8 cellular contexts compared by ENCODE assay signal in the genomic region with DNA sequence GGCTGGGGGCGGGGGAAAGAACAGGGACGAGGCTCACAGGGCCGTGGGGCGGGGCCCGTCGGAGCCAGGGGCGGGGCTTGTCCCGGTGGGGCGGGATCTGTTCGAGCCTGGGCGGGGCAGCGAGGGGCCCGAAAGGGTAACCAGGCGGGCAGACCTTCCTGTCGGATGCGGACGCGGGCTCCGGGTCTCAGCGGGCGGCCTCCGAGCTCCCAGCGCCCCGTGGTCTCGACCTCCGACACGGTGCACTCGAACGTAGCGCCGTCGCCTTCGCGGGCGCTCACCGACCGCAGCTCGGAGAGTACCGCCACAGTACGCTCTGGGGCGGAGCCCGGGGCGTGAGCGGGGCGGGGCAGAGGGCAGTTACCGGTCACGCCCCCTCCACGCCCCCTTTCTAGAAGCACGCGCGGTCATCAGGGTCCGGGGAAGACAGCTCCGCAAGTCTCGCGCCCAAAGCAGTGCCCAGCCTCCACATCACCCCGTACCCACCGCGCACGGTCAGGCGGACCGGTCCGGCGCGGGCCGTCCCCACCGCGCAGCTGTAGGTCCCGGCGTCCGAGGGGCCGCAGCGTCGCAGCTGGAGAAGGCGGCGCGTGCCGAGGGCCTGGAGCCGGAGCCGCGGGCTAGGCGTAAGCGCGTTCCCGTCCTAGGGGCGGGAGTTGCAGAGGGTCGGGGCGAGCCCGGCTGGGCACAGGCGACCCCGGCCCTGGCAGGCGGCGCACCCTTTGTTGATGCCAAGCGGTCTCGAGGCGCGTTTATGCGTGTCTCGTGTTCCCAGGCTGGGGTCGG. TPM values are rescaled to one million over a fixed set of nuclear protein-coding genes. Genes with fewer than 3 reads are reported as not detected.
DNase-seq lines count a peak whose midpoint lies in the region; ATAC-seq and TF ChIP-seq lines count a peak whose summit lies in the region.

No MANE protein-coding gene starts in this region.

- H3K27ac Mint-ChIP-seq in activated CD4-positive, alpha-beta T cell treated with anti-CD3 and anti-CD28 coated beads, Interleukin-2, amount 10 ng/mL, durations not matched to agents 7 days and 5 days = no peak overlapping the region

- H3K4me1 Mint-ChIP-seq in activated CD4-positive, alpha-beta T cell treated with anti-CD3 and anti-CD28 coated beads, Interleukin-2, amount 10 ng/mL, durations not matched to agents 7 days and 5 days = peaks cover 2% of the 10 kb centered on the region

- peak; percentile 76 to 77 for DNase-seq in NCI-H2081 (lab: John Stamatoyannopoulos, UW)
- DNase-seq in NCI-H2081 treated with DMSO at 0.1 percent for 48 hours (lab: John Stamatoyannopoulos, UW) = no peak
- DNase-seq in NCI-H2196 (lab: John Stamatoyannopoulos, UW; ENCODE audit: unreplicated experiment) = peak; percentile 86
- DNase-seq in activated CD4-positive, alpha-beta T cell treated with anti-CD3 and anti-CD28 coated beads, Interleukin-2, amount 10 ng/mL, durations not matched to agents 7 days and 5 days = peak; percentile 77
- DNase-seq in coronary artery (ENCODE audit: low spot score) = peak; percentile 92
- DNase-seq in left lung = peak; percentile 86 to 92
- peak; percentile 77 for DNase-seq in stimulated activated CD4-positive, alpha-beta T cell treated with anti-CD3 and anti-CD28 coated beads, Interleukin-1b, Interleukin-23, amount 100 ng/mL, for 48 hours

- H3K27ac ChIP-seq in coronary artery (peak overlapping the region in 1 of 2 donors; percentile 80), left lung (no peak overlapping the region)

- H3K4me3 ChIP-seq in coronary artery (peak overlapping the region; percentile 82), left lung (peak overlapping the region; percentile 46 to 63)

- ATAC-seq in HG02981 (IDR thresholded peaks at IDR 0.05; ENCODE audit: unreplicated experiment) = peak; percentile 91
- ATAC-seq in left lung = peak; percentile 96

- H3K27me3 ChIP-seq in left lung = peaks cover 16 to 62% of the 10 kb centered on the region in 2 donors

- H3K4me3 Mint-ChIP-seq in activated CD4-positive, alpha-beta T cell treated with anti-CD3 and anti-CD28 coated beads, Interleukin-2, amount 10 ng/mL, durations not matched to agents 7 days and 5 days = peak overlapping the region; percentile 73

- H3K9me3 Mint-ChIP-seq in activated CD4-positive, alpha-beta T cell treated with anti-CD3 and anti-CD28 coated beads, Interleukin-2, amount 10 ng/mL, durations not matched to agents 7 days and 5 days = no peaks in the 10 kb centered on the region

- H3K4me1 ChIP-seq in left lung = peaks cover 5 to 20% of the 10 kb centered on the region in 2 donors

- no peaks in the 10 kb centered on the region for H3K36me3 ChIP-seq in left lung

- intact Hi-C loops in left lung (cut with DNase I) = no loop called here

- H3K9me3 ChIP-seq in left lung = no peaks in the 10 kb centered on the region

- POLR2A ChIA-PET in activated CD4-positive, alpha-beta T cell treated with anti-CD3 and anti-CD28 coated beads, Interleukin-2, amount 10 ng/mL, durations not matched to agents 7 days and 5 days (lab: Charles Lee) = no interaction called here

- H3K27me3 Mint-ChIP-seq in activated CD4-positive, alpha-beta T cell treated with anti-CD3 and anti-CD28 coated beads, Interleukin-2, amount 10 ng/mL, durations not matched to agents 7 days and 5 days = peaks cover 26% of the 10 kb centered on the region

- TF ChIP-seq CTCF in coronary artery (IDR thresholded peaks at IDR 0.05) = no peak
- TF ChIP-seq CTCF in left lung (IDR thresholded peaks at IDR 0.05) = no peak

- CTCF ChIA-PET in activated CD4-positive, alpha-beta T cell treated with anti-CD3 and anti-CD28 coated beads, Interleukin-2, amount 10 ng/mL, durations not matched to agents 7 days and 5 days (lab: Charles Lee) = interaction anchor here (1.1 to 5.7 kb wide), 6 partner anchors 8 to 54 kb away, joined by 3 to 25 read pairs (median 6); a partner anchor contains a TSS

- no peaks in the 10 kb centered on the region for H3K36me3 Mint-ChIP-seq in activated CD4-positive, alpha-beta T cell treated with anti-CD3 and anti-CD28 coated beads, Interleukin-2, amount 10 ng/mL, durations not matched to agents 7 days and 5 days (ENCODE audit: low read depth)

RNA-seq across cellular contexts. Expression of a gene that starts 8.7 kb away (rescaled TPM):
- total RNA-seq in activated CD4-positive, alpha-beta T cell treated with anti-CD3 and anti-CD28 coated beads, Interleukin-2, amount 10 ng/mL, durations not matched to agents 7 days and 5 days = under 1 TPM; 0.44 to 0.69 TPM
- total RNA-seq in left lung = 1 to 10 TPM; 2.9 to 3.5 TPM

RNA-seq across cellular contexts. Expression of a gene that starts 9.0 kb away (rescaled TPM):
- 1 to 10 TPM; 6.4 to 7.8 TPM for total RNA-seq in activated CD4-positive, alpha-beta T cell treated with anti-CD3 and anti-CD28 coated beads, Interleukin-2, amount 10 ng/mL, durations not matched to agents 7 days and 5 days
- total RNA-seq in left lung = 100 to 1,000 TPM in 1 of 2 donors, 10 to 100 TPM in 1; 61.6 to 114 TPM

RNA-seq across cellular contexts. Expression of a gene that starts 18.8 kb away (rescaled TPM):
- total RNA-seq in activated CD4-positive, alpha-beta T cell treated with anti-CD3 and anti-CD28 coated beads, Interleukin-2, amount 10 ng/mL, durations not matched to agents 7 days and 5 days = not detected
- total RNA-seq in left lung = 10 to 100 TPM; 43.4 to 65.0 TPM

RNA-seq across cellular contexts. Expression of a gene that starts 19.5 kb away (rescaled TPM):
- total RNA-seq in activated CD4-positive, alpha-beta T cell treated with anti-CD3 and anti-CD28 coated beads, Interleukin-2, amount 10 ng/mL, durations not matched to agents 7 days and 5 days = not detected
- under 1 TPM; 0.37 to 0.44 TPM for total RNA-seq in left lung

RNA-seq across cellular contexts. Expression of a gene that starts 38.3 kb away (rescaled TPM):
- not detected for total RNA-seq in activated CD4-positive, alpha-beta T cell treated with anti-CD3 and anti-CD28 coated beads, Interleukin-2, amount 10 ng/mL, durations not matched to agents 7 days and 5 days
- total RNA-seq in left lung = not detected

Comparison
In these comparisons a context has a peak if more than half of its experiments do, and no peak if none do; other contexts are left out.
1. RNA of a gene that starts 9.0 kb away (total RNA-seq): 61.6 to 114 TPM in left lung; 6.4 to 7.8 TPM in activated CD4-positive, alpha-beta T cell treated with anti-CD3 and anti-CD28 coated beads, Interleukin-2, amount 10 ng/mL, durations not matched to agents 7 days and 5 days; every median in the first group is over 4 times any median in the second.
2. RNA of a gene that starts 18.8 kb away (total RNA-seq): 43.4 to 65.0 TPM in left lung; not detected in activated CD4-positive, alpha-beta T cell treated with anti-CD3 and anti-CD28 coated beads, Interleukin-2, amount 10 ng/mL, durations not matched to agents 7 days and 5 days; every median in the first group is over 10 times any median in the second.